In genomic region chr4:46179356-46179755, GRCh38 we compare ENCODE assay signal across 8 cellular contexts. TPM values are rescaled to one million over a fixed set of nuclear protein-coding genes. Genes with fewer than 3 reads are reported as not detected.
"Had no signal": no experiment of that assay in that cellular context is flagged by ENCODE, and none has a peak within 500 bp of the region (broad histone marks: within the 10 kb centered on the region; RNA-seq: fewer than 3 reads in every experiment).

No MANE protein-coding gene starts in this region.

- ATAC-seq: HCT116 had no signal

- DNase-seq: GM23248, GOT3, H7, IMR-90, KBM-7 had no signal

- H3K27ac ChIP-seq: GM23248 had no signal

- H3K9me3 ChIP-seq: HAP-1 had no signal

- H3K4me3 ChIP-seq: GM23248, HAP-1 had no signal

- H3K9ac ChIP-seq: GM23248 had no signal

- H3K4me1 ChIP-seq: HAP-1 had no signal

- H3K36me3 ChIP-seq: HAP-1 had no signal

- FAIRE-seq: HTR-8/SVneo had no signal

RNA-seq across cellular contexts. Expression of gene GABRG1, which starts 55.5 kb away (rescaled TPM):
- polyA plus RNA-seq: GM23248, IMR-90 had no signal
